In the genomic region with DNA sequence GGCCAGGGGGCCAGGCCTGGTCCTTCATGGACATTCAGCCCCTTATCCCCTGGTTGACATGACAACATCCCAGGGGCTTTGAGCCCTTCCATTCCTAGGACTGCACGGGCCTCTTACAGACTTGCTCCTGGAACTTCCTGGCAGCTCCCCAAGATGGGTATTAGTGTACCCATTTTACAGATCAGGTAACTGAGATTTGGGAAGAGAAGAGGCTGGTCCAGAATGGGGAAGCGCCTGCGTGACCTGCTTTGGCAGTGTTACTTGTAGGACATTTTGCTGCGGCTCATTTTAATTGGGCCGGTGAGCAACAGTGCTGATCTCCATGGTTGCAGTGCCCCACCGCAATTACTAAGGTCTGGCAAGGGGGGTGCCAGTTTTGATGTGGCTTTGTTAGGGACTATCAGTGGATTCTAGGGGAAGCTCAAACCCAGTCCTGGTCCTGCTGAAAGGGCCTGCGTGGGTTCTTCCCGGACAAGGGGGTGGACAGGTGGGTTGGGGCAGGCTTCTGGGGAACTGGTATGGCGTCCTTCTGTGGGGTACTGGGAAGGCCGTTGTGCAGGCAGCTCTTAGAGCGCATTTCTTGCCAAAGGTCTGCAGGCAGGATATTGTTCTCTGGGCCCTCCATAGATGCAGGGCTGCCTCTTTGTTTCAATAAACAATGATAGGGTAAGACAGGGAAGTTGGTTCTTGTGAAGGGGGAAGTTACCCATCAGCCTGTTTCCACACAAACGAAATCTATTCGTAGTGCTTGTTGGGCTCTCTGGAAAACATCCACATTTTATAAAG, we compare ENCODE assay signal across 1 cellular context.
TF ChIP-seq lines count a peak whose summit lies in the region.

No MANE protein-coding gene starts in this region.

TF ChIP-seq in IMR-90, 13 proteins besides CTCF, POLR2A, EP300 and RAD21:
- no peak for TF ChIP-seq MAZ (IDR thresholded peaks at IDR 0.05; ENCODE audit: borderline replicate concordance, low read depth, low read length)
- no peak for TF ChIP-seq FOS (IDR thresholded peaks at IDR 0.05; ENCODE audit: low read depth, low read length)
